ENCODE assay signal across 25 cellular contexts in the genomic region with DNA sequence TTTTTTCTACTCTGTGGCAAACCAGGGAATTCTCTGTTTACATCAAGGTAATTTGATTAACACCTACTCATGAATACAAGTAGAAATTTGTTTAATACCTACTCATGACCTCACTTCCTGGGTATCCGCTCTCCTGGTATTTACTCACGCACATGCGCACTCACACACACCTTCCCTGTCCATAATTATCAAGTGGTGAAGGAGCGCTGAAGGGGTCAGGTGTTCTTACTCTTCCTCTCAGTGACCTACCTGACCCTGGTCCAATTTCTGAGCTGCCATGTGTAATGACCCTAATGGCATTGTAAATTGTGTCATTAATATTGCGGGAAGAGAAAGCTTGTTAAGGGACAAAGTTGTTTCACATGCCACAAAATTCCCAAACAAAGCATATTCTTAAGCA. TPM values are rescaled to one million over a fixed set of nuclear protein-coding genes. Genes with fewer than 3 reads are reported as not detected.
"Had no signal": no experiment of that assay in that cellular context is flagged by ENCODE, and none has a peak within 500 bp of the region (broad histone marks: within the 10 kb centered on the region; RNA-seq: fewer than 3 reads in every experiment).

No MANE protein-coding gene starts in this region.

- H3K27me3 Mint-ChIP-seq: stimulated activated memory B cell treated with anti-CD40 and anti-IgM and Interleukin-4, amounts not matched to agents 10 μg/mL and 1 μg/mL and 100 μg/mL, for 72 hours had no signal

- H3K4me1 ChIP-seq: parathyroid adenoma, sigmoid colon, transverse colon, uterus had no signal

- DNase-seq: activated CD4-positive, alpha-beta T cell treated with anti-CD3 and anti-CD28 coated beads for 1 hour; activated CD4-positive, alpha-beta T cell treated with anti-CD3 and anti-CD28 coated beads, Interleukin-2, amount 50 U/mL, for 1 hour; activated CD8-positive, alpha-beta T cell treated with anti-CD3 and anti-CD28 coated beads, Interleukin-2, amount 10 ng/mL, durations not matched to agents 7 days and 5 days; activated gamma-delta T cell; activated naive CD4-positive, alpha-beta T cell treated with anti-CD3 and anti-CD28 coated beads, Interleukin-2, amount 50 U/mL, for 16 hours; activated naive CD8-positive, alpha-beta T cell treated with anti-CD3 and anti-CD28 coated beads, Interleukin-2, amount 50 U/mL, for 24 hours; heart left ventricle; left colon; natural killer cell; nucleus accumbens; sigmoid colon; stimulated activated CD4-positive, alpha-beta T cell treated with anti-CD3 and anti-CD28 coated beads, Interleukin-15, amount 100 ng/mL, for 24 hours; stomach; transverse colon; uterus had no signal

- H3K9me3 ChIP-seq: gastroesophageal sphincter, heart left ventricle, sigmoid colon, stomach, transverse colon, uterus had no signal

- H3K36me3 Mint-ChIP-seq: natural killer cell; stimulated activated memory B cell treated with anti-CD40 and anti-IgM and Interleukin-4, amounts not matched to agents 10 μg/mL and 1 μg/mL and 100 μg/mL, for 72 hours had no signal

- H3K27ac Mint-ChIP-seq: activated CD8-positive, alpha-beta T cell treated with anti-CD3 and anti-CD28 coated beads, Interleukin-2, amount 10 ng/mL, durations not matched to agents 7 days and 5 days; activated naive CD8-positive, alpha-beta T cell treated with anti-CD3 and anti-CD28 coated beads, Interleukin-2, amount 50 U/mL, for 24 hours; activated T-helper 1 cell treated with anti-CD3 and anti-CD28 coated beads, Interleukin-12 subunit alpha, Interleukin-12 subunit beta, Interleukin-2, Interleukin-4 antibody, amounts not matched to agents 30 ng/mL and 10 ng/mL and 1 ng/mL, durations not matched to agents 14 hours and 24 hours and 36 hours; mesothelial cell of epicardium; natural killer cell; stimulated activated memory B cell treated with anti-CD40 and anti-IgM and Interleukin-4, amounts not matched to agents 10 μg/mL and 1 μg/mL and 100 μg/mL, for 72 hours; T-helper 2 cell treated with Interferon-gamma antibody and Interleukin-4, amounts not matched to agents 5 μg/mL and 100 μg/mL, for 36 hours had no signal

- H3K4me3 ChIP-seq: cardiac muscle cell, gastroesophageal sphincter, heart left ventricle, sigmoid colon, smooth muscle cell, stomach, transverse colon, uterus had no signal

- H3K27ac ChIP-seq: epithelial cell of prostate, gastroesophageal sphincter, parathyroid adenoma, sigmoid colon, stomach, transverse colon, uterus had no signal

- ATAC-seq: activated CD8-positive, alpha-beta T cell treated with anti-CD3 and anti-CD28 coated beads, Interleukin-2, amount 10 ng/mL, durations not matched to agents 7 days and 5 days; activated naive CD8-positive, alpha-beta T cell treated with anti-CD3 and anti-CD28 coated beads, Interleukin-2, amount 50 U/mL, for 24 hours; gastroesophageal sphincter; left colon; natural killer cell; stimulated activated memory B cell treated with anti-CD40 and anti-IgM and Interleukin-4, amounts not matched to agents 10 μg/mL and 1 μg/mL and 100 μg/mL, for 72 hours had no signal

- H3K4me1 Mint-ChIP-seq: activated naive CD8-positive, alpha-beta T cell treated with anti-CD3 and anti-CD28 coated beads, Interleukin-2, amount 50 U/mL, for 24 hours; natural killer cell; stimulated activated memory B cell treated with anti-CD40 and anti-IgM and Interleukin-4, amounts not matched to agents 10 μg/mL and 1 μg/mL and 100 μg/mL, for 72 hours had no signal

- H3K4me3 Mint-ChIP-seq: activated CD8-positive, alpha-beta T cell treated with anti-CD3 and anti-CD28 coated beads, Interleukin-2, amount 10 ng/mL, durations not matched to agents 7 days and 5 days; activated naive CD8-positive, alpha-beta T cell treated with anti-CD3 and anti-CD28 coated beads, Interleukin-2, amount 50 U/mL, for 24 hours; activated T-helper 1 cell treated with anti-CD3 and anti-CD28 coated beads, Interleukin-12 subunit alpha, Interleukin-12 subunit beta, Interleukin-2, Interleukin-4 antibody, amounts not matched to agents 30 ng/mL and 10 ng/mL and 1 ng/mL, durations not matched to agents 14 hours and 24 hours and 36 hours; mesothelial cell of epicardium; natural killer cell; stimulated activated memory B cell treated with anti-CD40 and anti-IgM and Interleukin-4, amounts not matched to agents 10 μg/mL and 1 μg/mL and 100 μg/mL, for 72 hours; T-helper 2 cell treated with Interferon-gamma antibody and Interleukin-4, amounts not matched to agents 5 μg/mL and 100 μg/mL, for 36 hours had no signal

- H3K27me3 ChIP-seq: cardiac muscle cell, heart left ventricle, sigmoid colon, stomach, transverse colon, uterus had no signal

- FAIRE-seq: keratinocyte had no signal

- H3K9me3 Mint-ChIP-seq: activated naive CD8-positive, alpha-beta T cell treated with anti-CD3 and anti-CD28 coated beads, Interleukin-2, amount 50 U/mL, for 24 hours; activated T-helper 1 cell treated with anti-CD3 and anti-CD28 coated beads, Interleukin-12 subunit alpha, Interleukin-12 subunit beta, Interleukin-2, Interleukin-4 antibody, amounts not matched to agents 30 ng/mL and 10 ng/mL and 1 ng/mL, durations not matched to agents 14 hours and 24 hours and 36 hours; natural killer cell; stimulated activated memory B cell treated with anti-CD40 and anti-IgM and Interleukin-4, amounts not matched to agents 10 μg/mL and 1 μg/mL and 100 μg/mL, for 72 hours; T-helper 2 cell treated with Interferon-gamma antibody and Interleukin-4, amounts not matched to agents 5 μg/mL and 100 μg/mL, for 36 hours had no signal

RNA-seq across cellular contexts. Expression of a gene that starts 41.3 kb away (rescaled TPM):
- total RNA-seq: activated CD8-positive, alpha-beta T cell treated with anti-CD3 and anti-CD28 coated beads, Interleukin-2, amount 10 ng/mL, durations not matched to agents 7 days and 5 days had no signal
